In the genomic region with DNA sequence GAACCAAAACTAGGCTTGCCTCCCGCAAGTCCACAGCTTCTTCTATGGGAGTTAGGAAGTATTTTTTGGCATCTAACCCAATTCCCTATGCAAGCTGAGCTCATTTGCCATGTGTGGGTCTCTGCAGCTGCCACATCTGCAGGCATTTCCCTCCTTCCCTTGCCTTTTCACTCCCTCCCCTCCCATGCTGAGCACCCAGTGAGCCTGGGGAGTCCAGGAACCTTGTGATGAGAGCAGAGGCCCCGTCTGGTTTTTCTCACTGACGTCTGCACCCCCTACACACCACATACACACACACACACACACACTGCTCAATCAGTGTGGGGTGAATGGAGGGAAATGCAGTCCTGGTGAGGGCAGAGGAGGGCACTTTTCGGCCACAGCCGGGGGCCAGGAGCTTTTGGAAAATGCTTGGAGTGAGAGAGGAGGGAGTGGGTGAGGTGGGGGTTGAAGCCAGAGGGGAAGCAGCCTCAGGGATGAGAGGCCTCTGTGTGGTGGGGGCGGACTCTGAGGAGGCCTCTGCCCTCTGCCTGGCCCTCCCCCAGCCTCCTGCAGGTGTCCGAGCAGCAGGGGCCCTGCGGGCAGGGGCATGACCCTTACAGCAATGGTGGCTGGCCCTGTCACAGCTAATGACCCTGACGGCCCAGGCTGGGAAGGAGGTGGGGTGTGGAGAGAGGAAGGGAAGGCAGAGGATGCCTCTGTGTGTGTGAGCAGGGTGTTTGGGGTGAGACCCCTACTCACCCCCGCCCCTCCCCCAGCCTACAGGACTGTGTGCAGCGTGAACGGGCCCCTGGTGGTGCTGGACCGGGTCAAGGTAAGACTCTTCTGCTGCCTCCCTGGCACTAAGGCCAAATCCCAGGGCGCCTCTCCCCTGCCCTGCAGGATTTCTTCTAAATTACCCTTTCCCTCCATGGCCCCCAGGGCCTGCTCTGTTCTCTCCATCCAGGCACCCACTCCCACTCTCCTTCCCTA, we compare ENCODE assay signal across 17 cellular contexts. TPM values are rescaled to one million over a fixed set of nuclear protein-coding genes. Genes with fewer than 3 reads are reported as not detected.
DNase-seq lines count a peak whose midpoint lies in the region; ATAC-seq and TF ChIP-seq lines count a peak whose summit lies in the region.
"Had no signal": no experiment of that assay in that cellular context is flagged by ENCODE, and none has a peak within 500 bp of the region (broad histone marks: within the 10 kb centered on the region; RNA-seq: fewer than 3 reads in every experiment).

No MANE protein-coding gene starts in this region.

- intact Hi-C loops in sigmoid colon (cut with DNase I) = no loop called here
- intact Hi-C loops in right cardiac atrium (cut with DNase I) = loop anchor here in 1 of 4 donors (10.0 kb wide), 1 partner anchor 78 kb away; no protein-coding TSS in a partner anchor

- H3K4me1 ChIP-seq in HEK293 (ENCODE audit: control insufficient read depth, insufficient read depth, low read length) (peaks cover 2% of the 10 kb centered on the region; the same call in 1 of the 2 replicates), sigmoid colon (peaks cover 0 to 6% (median 2%) of the 10 kb centered on the region in 4 donors), right cardiac atrium (ENCODE audit: control insufficient read depth, insufficient read depth, low read length) (no peaks in the 10 kb centered on the region)
- H3K4me1 ChIP-seq: BE2C had no signal

- H3K36me3 ChIP-seq in HEK293 (ENCODE audit: control insufficient read depth in 2 of 2, insufficient read depth in 1 of 2, low read length in 2 of 2) (peaks cover 0 to 10% of the 10 kb centered on the region in 2 experiments; a peak in 2 of 3 replicates), sigmoid colon (no peaks in the 10 kb centered on the region)
- H3K36me3 ChIP-seq: BE2C had no signal

- POLR2A ChIA-PET in HEK293 (lab: Yijun Ruan, JAX) = no interaction called here
- POLR2A ChIA-PET in RWPE1 (lab: Yijun Ruan, JAX; ENCODE audit: low non-redundant PET) = no interaction called here

- TF ChIP-seq EP300 in sigmoid colon (IDR thresholded peaks at IDR 0.05) = no peak

- H3K27ac ChIP-seq in HEK293 (ENCODE audit: extremely low read depth, low read depth, low read length) (no peak overlapping the region), sigmoid colon (no peak overlapping the region), RWPE1 (no peak overlapping the region), right cardiac atrium (ENCODE audit: low read length) (no peak overlapping the region)
- H3K27ac ChIP-seq: PC-9 had no signal

- CTCF ChIA-PET in HEK293 (lab: Yijun Ruan, JAX) = interaction anchor here (0.6 to 2.6 kb wide), 6 partner anchors 23 to 126 kb away, joined by 3 to 9 read pairs (median 6); no protein-coding TSS in a partner anchor
- CTCF ChIA-PET in RWPE1 (lab: Yijun Ruan, JAX) = interaction anchor here (0.6 to 0.9 kb wide), 2 partner anchors 8 to 292 kb away, joined by 3 to 4 read pairs; no protein-coding TSS in a partner anchor

- WGBS in sigmoid colon, 2 donors = 81 to 82% methylated on average over 14 of the region's 14 CpGs
- 78% methylated on average over 14 of the region's 14 CpGs for WGBS in right cardiac atrium

- ATAC-seq in SK-N-SH treated with all-trans-retinoic acid at 6 μM for 48 hours (no peak; the same call in 2 of the 3 replicates), right cardiac atrium (no peak)
- ATAC-seq: mucosa of descending colon had no signal

- TF ChIP-seq POLR2A in sigmoid colon (IDR thresholded peaks at IDR 0.05) = no peak

- DNase-seq in fibroblast of villous mesenchyme (ENCODE audit: low read depth) = peak; percentile 36
- peak; percentile 58 for DNase-seq in sigmoid colon
- no peak for DNase-seq in hepatic stellate cell (ENCODE audit: low spot score)
- no peak for DNase-seq in RWPE1 (ENCODE audit: low spot score)
- DNase-seq in right cardiac atrium = no peak
- DNase-seq: BE2C; foreskin melanocyte; mucosa of descending colon; NCI-H1092 treated with DMSO at 0.1 percent for 48 hours; NCI-H526 treated with DMSO at 0.1 percent for 48 hours; PC-9; stimulated activated CD4-positive, alpha-beta T cell treated with anti-CD3 and anti-CD28 coated beads, Interleukin-2, amount 100 ng/mL, for 48 hours had no signal

- no peak for TF ChIP-seq CTCF in HEK293 (tag by site-specific recombination; IDR thresholded peaks at IDR 0.05)
- TF ChIP-seq CTCF in fibroblast of villous mesenchyme (IDR thresholded peaks at IDR 0.05; ENCODE audit: insufficient read depth, low read depth, low read length) = no peak
- TF ChIP-seq CTCF in sigmoid colon (IDR thresholded peaks at IDR 0.05) = no peak
- TF ChIP-seq CTCF in RWPE1 (conservative IDR thresholded peaks at IDR 0.05; ENCODE audit: low read depth) = no peak

- H3K9me3 ChIP-seq in HEK293 (ENCODE audit: control insufficient read depth, insufficient read depth, low read depth, low read length) (no peaks in the 10 kb centered on the region), sigmoid colon (no peaks in the 10 kb centered on the region), right cardiac atrium (ENCODE audit: control insufficient read depth, low read length) (no peaks in the 10 kb centered on the region)
- H3K9me3 ChIP-seq: BE2C, mucosa of descending colon had no signal

- H3K27me3 ChIP-seq in sigmoid colon (peaks cover 0 to 40% (median 7%) of the 10 kb centered on the region in 3 donors), right cardiac atrium (ENCODE audit: control insufficient read depth, insufficient read depth) (no peaks in the 10 kb centered on the region)
- H3K27me3 ChIP-seq: BE2C had no signal

- H3K4me3 ChIP-seq in HEK293 (ENCODE audit: low read depth, low read length) (no peak overlapping the region), fibroblast of villous mesenchyme (ENCODE audit: low read depth, low read length) (no peak overlapping the region), sigmoid colon (no peak overlapping the region), right cardiac atrium (ENCODE audit: low read length) (no peak overlapping the region)
- H3K4me3 ChIP-seq: mucosa of descending colon, PC-9 had no signal

TF ChIP-seq in HEK293, 187 proteins besides CTCF, POLR2A, EP300 and RAD21:
- peak; percentile 87 for TF ChIP-seq ZIC2 (tag by site-specific recombination; IDR thresholded peaks at IDR 0.05)
- TF ChIP-seq ZEB2 (tag by site-specific recombination; IDR thresholded peaks at IDR 0.05) = no peak
- TF ChIP-seq GLIS1 (tag by site-specific recombination; IDR thresholded peaks at IDR 0.05) = peak; percentile 54
- TF ChIP-seq EGR2 (tag by site-specific recombination; IDR thresholded peaks at IDR 0.05; ENCODE audit: low read depth) = peak; percentile 54
- TF ChIP-seq ZFHX2 (tag by site-specific recombination; conservative IDR thresholded peaks at IDR 0.05) = peak; percentile 46

TF ChIP-seq in SK-N-SH treated with all-trans-retinoic acid at 6 μM for 48 hours, 23 proteins besides CTCF, POLR2A, EP300 and RAD21:
- TF ChIP-seq ZFP3 (CRISPR knock-in tag; IDR thresholded peaks at IDR 0.05) = no peak
- peak; percentile 32; the same call in 1 of the 2 replicates for TF ChIP-seq TCF4 (CRISPR knock-in tag; IDR thresholded peaks at IDR 0.05; ENCODE audit: borderline replicate concordance)
TF ChIP-seq in SK-N-SH treated with all-trans-retinoic acid at 6 μM for 48 hours: peak in this region for 1.

RNA-seq across cellular contexts. Expression of a gene that starts 7.5 kb away (rescaled TPM):
- total RNA-seq in fibroblast of villous mesenchyme (0.97 TPM in 1 of 2 replicates, not detected in the other), sigmoid colon (1 to 10 TPM in 1 of 4 donors, under 1 TPM in 1, not detected in 2; 0.66 to 1.9 TPM), right cardiac atrium (under 1 TPM in 2 of 4 donors, not detected in 2; 0.26 to 0.84 TPM)
- polyA plus RNA-seq in sigmoid colon (under 1 TPM in 1 of 3 donors, not detected in 2; 0.16 TPM), right cardiac atrium (0.93 TPM)
- total RNA-seq: activated CD8-positive, alpha-beta memory T cell treated with anti-CD3 and anti-CD28 coated beads for 36 hours; cerebellum; mucosa of descending colon had no signal

RNA-seq across cellular contexts. Expression of a gene that starts 35.2 kb away (rescaled TPM):
- total RNA-seq in fibroblast of villous mesenchyme (0.43 and 1.3 TPM in 2 replicates), sigmoid colon (1 to 10 TPM in 2 of 4 donors, under 1 TPM in 2; 0.49 to 1.9 (median 0.87) TPM), right cardiac atrium (1 to 10 TPM in 3 of 4 donors, under 1 TPM in 1; 0.71 to 3.1 (median 1.1) TPM)
- polyA plus RNA-seq in sigmoid colon (1 to 10 TPM in 2 of 3 donors, not detected in 1; 1.0 to 1.2 TPM), right cardiac atrium (1.3 TPM)
- total RNA-seq: activated CD8-positive, alpha-beta memory T cell treated with anti-CD3 and anti-CD28 coated beads for 36 hours; PC-9; SK-MEL-5 had no signal

RNA-seq across cellular contexts. Expression of a gene that starts 42.8 kb away (rescaled TPM):
- 0.43 and 2.9 TPM in 2 replicates for total RNA-seq in fibroblast of villous mesenchyme
- total RNA-seq in sigmoid colon = 1 to 10 TPM in 1 of 4 donors, under 1 TPM in 1, not detected in 2; 0.83 to 1.8 TPM
- polyA plus RNA-seq in sigmoid colon = under 1 TPM in 2 of 3 donors, not detected in 1; 0.07 to 0.60 TPM
- total RNA-seq in right cardiac atrium = 1 to 10 TPM in 1 of 4 donors, under 1 TPM in 2, not detected in 1; 0.37 to 1.0 (median 0.65) TPM
- 1.2 TPM for polyA plus RNA-seq in right cardiac atrium
- total RNA-seq: activated CD8-positive, alpha-beta memory T cell treated with anti-CD3 and anti-CD28 coated beads for 36 hours; PC-9 had no signal

RNA-seq across cellular contexts. Expression of a gene that starts 51.5 kb away (rescaled TPM):
- total RNA-seq in fibroblast of villous mesenchyme = 22.9 and 35.4 TPM in 2 replicates
- 10 to 100 TPM; 19.5 to 26.5 (median 22.8) TPM for total RNA-seq in sigmoid colon
- polyA plus RNA-seq in sigmoid colon = 10 to 100 TPM; 12.0 to 47.6 (median 16.8) TPM
- total RNA-seq in right cardiac atrium = 10 to 100 TPM; 43.4 to 59.4 (median 51.0) TPM
- polyA plus RNA-seq in right cardiac atrium = 37.7 TPM

Comparison
In these comparisons a context has a peak if more than half of its experiments do, and no peak if none do; other contexts are left out.
1. DNase-seq: peak in fibroblast of villous mesenchyme (single experiment) and sigmoid colon (single experiment); none in hepatic stellate cell (single experiment), RWPE1 (single experiment) and right cardiac atrium (0 of 3).